In the genomic region with DNA sequence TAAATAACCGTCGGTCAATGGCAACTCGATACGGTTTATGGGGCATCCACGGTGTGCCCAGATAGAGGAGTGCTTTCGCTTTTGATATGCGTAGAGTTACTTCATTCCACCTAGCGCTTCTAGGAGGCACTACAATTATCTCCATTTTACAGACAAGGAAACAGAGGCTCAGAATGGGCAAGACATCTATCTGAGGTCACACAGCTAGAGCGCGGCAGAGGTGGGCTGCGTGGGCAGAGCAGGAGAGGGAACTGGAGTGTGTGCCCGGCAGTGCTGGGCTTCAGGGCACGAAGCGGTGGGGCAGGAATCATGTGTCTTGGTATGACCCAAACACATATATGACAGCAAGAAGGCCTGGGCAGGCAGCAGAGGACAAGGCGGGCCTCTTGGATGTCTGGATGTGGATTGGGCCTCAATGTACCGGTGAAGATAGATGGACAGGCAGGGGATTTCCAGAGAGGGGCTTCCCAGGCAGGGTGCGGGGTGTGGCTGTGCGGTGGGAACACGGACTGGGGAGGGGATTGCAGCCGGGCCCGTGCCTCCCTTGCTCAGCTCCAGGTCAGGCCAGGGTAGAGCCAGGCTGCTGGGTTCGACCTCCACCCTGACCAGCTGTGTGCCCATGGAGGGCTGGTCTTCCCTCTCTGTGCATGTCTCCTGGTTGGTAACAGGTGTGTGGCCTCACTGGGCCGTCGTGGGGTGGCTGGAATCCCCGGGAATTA, we compare ENCODE assay signal across 13 cellular contexts. TPM values are rescaled to one million over a fixed set of nuclear protein-coding genes. Genes with fewer than 3 reads are reported as not detected.
DNase-seq lines count a peak whose midpoint lies in the region; ATAC-seq, FAIRE-seq and TF ChIP-seq lines count a peak whose summit lies in the region.
"Had no signal": no experiment of that assay in that cellular context is flagged by ENCODE, and none has a peak within 500 bp of the region (broad histone marks: within the 10 kb centered on the region; RNA-seq: fewer than 3 reads in every experiment).

No MANE protein-coding gene starts in this region.

- H3K4me2 ChIP-seq in HCT116 (ENCODE audit: low read length) (peak overlapping the region; percentile 77), GM12878 (ENCODE audit: control insufficient read depth, insufficient read depth) (peak overlapping the region; percentile 85), neuronal stem cell (ENCODE audit: insufficient read depth, low read length, poor library complexity, severe bottlenecking) (no peak overlapping the region)

- H2BK5ac ChIP-seq in neuronal stem cell (ENCODE audit: low read length), result no peak overlapping the region

- H4K20me1 ChIP-seq in HCT116 (ENCODE audit: insufficient read depth) (no peaks in the 10 kb centered on the region; the same call in 1 of the 2 replicates), GM12878 (ENCODE audit: control insufficient read depth, insufficient read depth) (no peaks in the 10 kb centered on the region)

- no TSS peak for BruUV-seq in HCT116 (replicated peaks; lab: Mats Ljungman, UMichigan)
- BruUV-seq in GM12878 (replicated peaks; lab: Mats Ljungman, UMichigan), result no TSS peak

- peak overlapping the region; percentile 13 for H3K18ac ChIP-seq in neuronal stem cell (ENCODE audit: low read length)

- in situ Hi-C loops in GM12878 (cut with MboI), result no loop called here
- in situ Hi-C loops in gastrocnemius medialis (cut with MboI; ENCODE audit: low sequenced_read_pairs in 4 of 4), result no loop called here

- peak overlapping the region; percentile 71 for H3K14ac ChIP-seq in neuronal stem cell (ENCODE audit: low read length)

- H3K9ac ChIP-seq in HCT116 (ENCODE audit: low read length), result peak overlapping the region; percentile 57; the same call in 1 of the 2 replicates
- peak overlapping the region; percentile 73 for H3K9ac ChIP-seq in GM12878 (ENCODE audit: control insufficient read depth, insufficient read depth, low read length)
- peak overlapping the region; percentile 21 for H3K9ac ChIP-seq in neuronal stem cell (ENCODE audit: low read depth, low read length, poor library complexity)

- POLR2A ChIA-PET in HCT116 (lab: Charles Lee), result no interaction called here
- POLR2A ChIA-PET in GM12878 (lab: Charles Lee), result interaction anchor here (0.8 to 4.0 kb wide), 7 partner anchors 9 to 24 kb away, joined by 3 to 65 read pairs (median 4); a partner anchor contains a TSS

- peaks cover 2% of the 10 kb centered on the region for H3K79me1 ChIP-seq in neuronal stem cell (ENCODE audit: low read depth, low read length)

- TF ChIP-seq RAD21 in HCT116 (IDR thresholded peaks at IDR 0.05; ENCODE audit: low read depth) (no peak), GM12878 (IDR thresholded peaks at IDR 0.05; ENCODE audit: insufficient read depth, low read depth, low read length) (peak; percentile 21; the same call in 1 of the 2 replicates)

- H4K8ac ChIP-seq in neuronal stem cell (ENCODE audit: low read depth, low read length), result no peak overlapping the region

- H2AK5ac ChIP-seq in neuronal stem cell (ENCODE audit: low read depth, low read length), result peak overlapping the region; percentile 93

- H3K27ac ChIP-seq in HCT116 (ENCODE audit: low read depth, low read length), result peak overlapping the region; percentile 61; the same call in 1 of the 2 replicates
- peak overlapping the region; percentile 93 for H3K27ac ChIP-seq in GM12878 (ENCODE audit: control insufficient read depth, insufficient read depth)
- H3K27ac ChIP-seq in neuronal stem cell (replicated peaks; ENCODE audit: low read length), result no peak overlapping the region
- no peak overlapping the region for H3K27ac ChIP-seq in gastrocnemius medialis
- H3K27ac ChIP-seq: esophagus squamous epithelium had no signal

- peaks cover 30 to 67% of the 10 kb centered on the region in 2 experiments for H3K4me1 ChIP-seq in HCT116 (ENCODE audit: control insufficient read depth in 1 of 2, insufficient read depth in 2 of 2, low read length in 2 of 2)
- peaks cover 82% of the 10 kb centered on the region for H3K4me1 ChIP-seq in GM12878 (ENCODE audit: control insufficient read depth, insufficient read depth, low read length)
- H3K4me1 ChIP-seq in neuronal stem cell (ENCODE audit: control insufficient read depth in 2 of 2, insufficient read depth in 1 of 2, low read depth in 1 of 2, low read length in 2 of 2), result peaks cover 4 to 13% of the 10 kb centered on the region in 2 donors
- H3K4me1 ChIP-seq in gastrocnemius medialis, result peaks cover 4 to 7% of the 10 kb centered on the region in 2 donors

- peaks cover 38% of the 10 kb centered on the region for H3K79me2 ChIP-seq in HCT116 (ENCODE audit: insufficient read depth, low read length)
- peaks cover 76% of the 10 kb centered on the region for H3K79me2 ChIP-seq in GM12878 (ENCODE audit: control insufficient read depth, insufficient read depth, low read length)

- no peak overlapping the region for H2BK15ac ChIP-seq in neuronal stem cell (ENCODE audit: low read length)

- TF ChIP-seq EP300 in GM12878 (IDR thresholded peaks at IDR 0.05; ENCODE audit: borderline replicate concordance in 1 of 2, control insufficient read depth in 1 of 2, low read depth in 2 of 2, low read length in 2 of 2), result 0 out of 4 replicates have a peak, but pooled peaks of 1 of the 2 experiments have one; percentile 5

- WGBS in GM12878 (ENCODE audit: insufficient coverage, insufficient replicate concordance, low lambda C conversion rate, missing lambda C conversion rate), result 1% methylated on average over 25 of the region's 25 CpGs
- WGBS in neuronal stem cell (ENCODE audit: extremely low coverage in 2 of 2, insufficient read length in 2 of 2, insufficient replicate concordance in 1 of 2), 2 donors, result no CpG with 5 or more reads among the region's 25 CpGs

- H4K91ac ChIP-seq in neuronal stem cell (ENCODE audit: low read depth, low read length, poor library complexity), result no peak overlapping the region

- no peak overlapping the region for H2AFZ ChIP-seq in HCT116 (ENCODE audit: low read depth, low read length, poor library complexity, severe bottlenecking)
- H2AFZ ChIP-seq in GM12878 (ENCODE audit: control insufficient read depth, low read depth, low read length), result peak overlapping the region; percentile 40; the same call in 1 of the 2 replicates
- H2AFZ ChIP-seq in neuronal stem cell (ENCODE audit: low read length), result no peak overlapping the region

- peak overlapping the region; percentile 53 for H3K4ac ChIP-seq in neuronal stem cell (ENCODE audit: low read length)

- no peak for DNase-seq in HCT116 (ENCODE audit: low read depth, low spot score)
- DNase-seq in GM12878 (ENCODE audit: low read depth, low spot score), result peak; percentile 68
- DNase-seq in neuronal stem cell (ENCODE audit: low spot score), result no peak
- DNase-seq in mucosa of gallbladder (ENCODE audit: low spot score), result no peak
- DNase-seq in gastrocnemius medialis, result no peak
- DNase-seq: activated CD8-positive, alpha-beta T cell treated with anti-CD3 and anti-CD28 coated beads, Interleukin-2, amount 10 ng/mL, durations not matched to agents 7 days and 5 days; Caco-2; esophagus squamous epithelium; Kasumi-1 had no signal

- H3K4me3 ChIP-seq in HCT116 (replicated peaks in 1 of 2; ENCODE audit: low read depth in 1 of 2, low read length in 2 of 2) (no peak overlapping the region), GM12878 (peak overlapping the region; percentile 67), neuronal stem cell (ENCODE audit: low read length in 2 of 2) (no peak overlapping the region), gastrocnemius medialis (no peak overlapping the region)
- H3K4me3 ChIP-seq: esophagus squamous epithelium had no signal

- no peak for TF ChIP-seq POLR2A in HCT116 (IDR thresholded peaks at IDR 0.05; ENCODE audit: borderline replicate concordance, extremely low read depth, insufficient read depth, insufficient read length)
- TF ChIP-seq POLR2A in GM12878 (IDR thresholded peaks at IDR 0.05; ENCODE audit: low read depth, low read length), result peak; percentile 54
- no peak for TF ChIP-seq POLR2A in gastrocnemius medialis (IDR thresholded peaks at IDR 0.05)

- peak; percentile 53 for TF ChIP-seq CTCF in GM12873 (IDR thresholded peaks at IDR 0.05; ENCODE audit: insufficient read depth, low read depth, low read length, missing control alignments)
- TF ChIP-seq CTCF in HCT116 (IDR thresholded peaks at IDR 0.05 in 2 of 3, conservative IDR thresholded peaks at IDR 0.05 in 1 of 3; ENCODE audit: borderline replicate concordance in 1 of 3, insufficient read depth in 1 of 3, low read depth in 2 of 3, low read length in 2 of 3), result no peak
- TF ChIP-seq CTCF in GM12878 (IDR thresholded peaks at IDR 0.05 in 2 of 3, conservative IDR thresholded peaks at IDR 0.05 in 1 of 3; ENCODE audit: control insufficient read depth in 2 of 3, extremely low read depth in 1 of 3, insufficient read depth in 1 of 3, low read depth in 3 of 3, low read length in 3 of 3), result peak; percentile 28 to 57 (median 29); a peak in 5 of 6 replicates
- TF ChIP-seq CTCF in gastrocnemius medialis (IDR thresholded peaks at IDR 0.05 in 4 of 5, conservative IDR thresholded peaks at IDR 0.05 in 1 of 5), result no peak

- H2BK12ac ChIP-seq in neuronal stem cell (ENCODE audit: low read length), result no peak overlapping the region

- H3K27me3 ChIP-seq in HCT116 (ENCODE audit: insufficient read depth, low read length) (no peaks in the 10 kb centered on the region), GM12878 (replicated peaks in 1 of 2; ENCODE audit: control insufficient read depth in 2 of 2, insufficient read depth in 2 of 2, low read length in 1 of 2) (no peaks in the 10 kb centered on the region), neuronal stem cell (ENCODE audit: control insufficient read depth in 3 of 3, insufficient read depth in 3 of 3, low read depth in 1 of 3, low read length in 3 of 3) (peaks cover 0 to 87% (median under 1%) of the 10 kb centered on the region in 3 experiments), gastrocnemius medialis (peaks cover 0 to 5% (median 0%) of the 10 kb centered on the region in 3 donors)

- H3K9me2 ChIP-seq in HCT116 (ENCODE audit: insufficient read depth), result no peaks in the 10 kb centered on the region

- CTCF ChIA-PET in HCT116 (lab: Charles Lee) (interaction anchor here (0.7 kb wide), 1 partner anchor 51 kb away, joined by 3 read pairs; no protein-coding TSS in a partner anchor), GM12878 (lab: Yijun Ruan, JAX) (interaction anchor here (0.6 to 2.2 kb wide), 6 partner anchors 9 to 53 kb away, joined by 3 to 15 read pairs (median 4); no protein-coding TSS in a partner anchor)

- SMC1A ChIA-PET in GM12878 (lab: Charles Lee; ENCODE audit: uncharacterized antibody, unreplicated experiment), result interaction anchor here (0.8 to 3.8 kb wide), 5 partner anchors 9 to 47 kb away, joined by 3 to 65 read pairs (median 5); a partner anchor contains a TSS

- H3K9me3 ChIP-seq in HCT116 (ENCODE audit: control insufficient read depth in 1 of 2, insufficient read depth in 1 of 2, low read depth in 1 of 2, low read length in 2 of 2) (no peaks in the 10 kb centered on the region), GM12878 (replicated peaks; ENCODE audit: control insufficient read depth, insufficient read depth, low read length) (no peaks in the 10 kb centered on the region), neuronal stem cell (replicated peaks in 1 of 2; ENCODE audit: control insufficient read depth in 2 of 2, insufficient read depth in 1 of 2, low read depth in 1 of 2, low read length in 2 of 2) (no peaks in the 10 kb centered on the region), gastrocnemius medialis (no peaks in the 10 kb centered on the region)
- H3K9me3 ChIP-seq: Caco-2, esophagus squamous epithelium had no signal

- peak overlapping the region; percentile 89 for H3K23ac ChIP-seq in neuronal stem cell (ENCODE audit: low read depth, low read length, poor library complexity)

- FAIRE-seq in GM12878 (lab: Jason Lieb, UNC), result no peak
- FAIRE-seq: colon had no signal

- H3K36me3 ChIP-seq in HCT116 (ENCODE audit: control insufficient read depth in 1 of 2, insufficient read depth in 2 of 2, low read length in 2 of 2) (no peaks in the 10 kb centered on the region), GM12878 (ENCODE audit: control insufficient read depth in 2 of 2, insufficient read depth in 2 of 2, low read length in 1 of 2) (peaks cover 0 to 12% of the 10 kb centered on the region in 2 experiments; a peak in 2 of 4 replicates), neuronal stem cell (replicated peaks in 1 of 2; ENCODE audit: control insufficient read depth in 2 of 2, insufficient read depth in 2 of 2, low read length in 2 of 2) (no peaks in the 10 kb centered on the region), gastrocnemius medialis (no peaks in the 10 kb centered on the region)
- H3K36me3 ChIP-seq: esophagus squamous epithelium had no signal

- RAD21 ChIA-PET in HCT116 (lab: Charles Lee; ENCODE audit: low non-redundant PET in 1 of 2, low total read pairs in 2 of 2, uncharacterized antibody in 2 of 2, unreplicated experiment in 2 of 2) (no interaction called here), GM12878 (lab: Charles Lee; ENCODE audit: unreplicated experiment) (interaction anchor here (1.1 to 5.4 kb wide), 5 partner anchors 9 to 131 kb away, joined by 3 to 42 read pairs (median 8); a partner anchor contains a TSS)

- intact Hi-C loops in HCT116 (cut with micrococcal nuclease), result no loop called here
- intact Hi-C loops in GM12878 (cut with micrococcal nuclease; ENCODE audit: unreplicated experiment), result no loop called here
- intact Hi-C loops in gastrocnemius medialis (cut with DNase I; ENCODE audit: low total_unique reads), result no loop called here

- no peak overlapping the region for H2BK120ac ChIP-seq in neuronal stem cell (ENCODE audit: low read depth, low read length)

- ATAC-seq in HCT116 (no peak), GM12878 (peak; percentile 56), GM18498 (IDR thresholded peaks at IDR 0.05; ENCODE audit: unreplicated experiment) (no peak), gastrocnemius medialis (no peak)
- ATAC-seq: activated CD8-positive, alpha-beta T cell treated with anti-CD3 and anti-CD28 coated beads, Interleukin-2, amount 10 ng/mL, durations not matched to agents 7 days and 5 days had no signal

RNA-seq across cellular contexts. Expression of a gene that starts 21.2 kb away (rescaled TPM):
- 19.2 TPM for total RNA-seq in HCT116 (2021; ENCODE audit: unreplicated experiment)
- polyA plus RNA-seq in HCT116 (2012), result 9.9 and 10.1 TPM in 2 replicates
- total RNA-seq in GM12878 (2013; cell fraction: nucleolus; rRNA removed), result 89.6 and 102 TPM in 2 replicates
- total RNA-seq in GM12878 (2014; rRNA removed), result 18.6 and 20.4 TPM in 2 replicates
- total RNA-seq in GM12878 (2014; rRNA removed; fragmentation: Illumina TruSeq; extraction: Trizol), result 7.8 and 8.5 TPM in 2 replicates
- total RNA-seq in GM12878 (2021), result 49.6 and 54.2 TPM in 2 replicates
- polyA plus RNA-seq in GM12878 (2011; ENCODE audit: low read depth), result 5.6 TPM
- 3.3 and 6.5 TPM in 2 replicates for polyA plus RNA-seq in GM12878 (2011; rRNA removed)
- polyA plus RNA-seq in GM12878 (2011; cell fraction: cytosol; rRNA removed), result 9.1 and 11.1 TPM in 2 replicates
- 63.3 and 74.6 TPM in 2 replicates for polyA plus RNA-seq in GM12878 (2011; cell fraction: nucleus; rRNA removed)
- polyA plus RNA-seq in GM12878 (2012), result 19.5 and 20.0 TPM in 2 replicates
- polyA plus RNA-seq in GM12878 (2014; fragmentation: Illumina TruSeq; extraction: Trizol), result 3.4 and 9.3 TPM in 2 replicates
- polyA plus RNA-seq in GM12878 (2014; fragmentation: Nextera tagmentation; extraction: Ambion mirVana), result under 1 TPM; 0.08 to 0.22 TPM
- 20.4 and 28.7 TPM in 2 replicates for polyA plus RNA-seq in GM12878 (2014; rRNA removed)
- 10 to 100 TPM; 24.8 to 29.4 TPM for polyA plus RNA-seq in GM12878 (2016; fragmentation: Nextera tagmentation; extraction: Ambion mirVana)
- 10.9 and 22.2 TPM in 2 replicates for polyA minus RNA-seq in GM12878 (2011; rRNA and poly(A)+ RNA removed)
- 13.4 and 15.6 TPM in 2 replicates for polyA minus RNA-seq in GM12878 (2011; cell fraction: cytosol; rRNA and poly(A)+ RNA removed)
- 23.7 and 49.5 TPM in 2 replicates for polyA minus RNA-seq in GM12878 (2011; cell fraction: nucleus; rRNA and poly(A)+ RNA removed)
- polyA plus RNA-seq in neuronal stem cell (2013, experiment 1 of 2), result 0.18 TPM
- 0.19 TPM for polyA plus RNA-seq in neuronal stem cell (2013, experiment 2 of 2)
- total RNA-seq in mucosa of gallbladder, result 0.17 TPM
- total RNA-seq in gastrocnemius medialis, result under 1 TPM in 1 of 4 donors, not detected in 3; 0.07 TPM
- total RNA-seq: mononuclear cell had no signal

RNA-seq across cellular contexts. Expression of a gene that starts 23.6 kb away (rescaled TPM):
- 51.4 TPM for total RNA-seq in HCT116 (2021; ENCODE audit: unreplicated experiment)
- 43.0 and 45.5 TPM in 2 replicates for polyA plus RNA-seq in HCT116 (2012)
- total RNA-seq in GM12878 (2013; cell fraction: nucleolus; rRNA removed), result 44.4 and 44.8 TPM in 2 replicates
- 41.9 and 49.1 TPM in 2 replicates for total RNA-seq in GM12878 (2014; rRNA removed)
- total RNA-seq in GM12878 (2014; rRNA removed; fragmentation: Illumina TruSeq; extraction: Trizol), result 22.8 and 23.8 TPM in 2 replicates
- 37.8 and 44.4 TPM in 2 replicates for total RNA-seq in GM12878 (2021)
- 10.6 TPM for polyA plus RNA-seq in GM12878 (2011; ENCODE audit: low read depth)
- polyA plus RNA-seq in GM12878 (2011; rRNA removed), result 28.7 and 49.1 TPM in 2 replicates
- 63.6 and 87.5 TPM in 2 replicates for polyA plus RNA-seq in GM12878 (2011; cell fraction: cytosol; rRNA removed)
- 186 and 229 TPM in 2 replicates for polyA plus RNA-seq in GM12878 (2011; cell fraction: nucleus; rRNA removed)
- 21.0 and 25.2 TPM in 2 replicates for polyA plus RNA-seq in GM12878 (2012)
- 13.8 and 46.8 TPM in 2 replicates for polyA plus RNA-seq in GM12878 (2014; fragmentation: Illumina TruSeq; extraction: Trizol)
- 1 to 10 TPM; 3.2 to 7.6 TPM for polyA plus RNA-seq in GM12878 (2014; fragmentation: Nextera tagmentation; extraction: Ambion mirVana)
- 65.8 and 72.6 TPM in 2 replicates for polyA plus RNA-seq in GM12878 (2014; rRNA removed)
- polyA plus RNA-seq in GM12878 (2016; fragmentation: Nextera tagmentation; extraction: Ambion mirVana), result 10 to 100 TPM; 52.5 to 58.5 TPM
- polyA minus RNA-seq in GM12878 (2011; rRNA and poly(A)+ RNA removed), result 22.7 and 36.0 TPM in 2 replicates
- 15.2 and 22.9 TPM in 2 replicates for polyA minus RNA-seq in GM12878 (2011; cell fraction: cytosol; rRNA and poly(A)+ RNA removed)
- 34.2 and 49.2 TPM in 2 replicates for polyA minus RNA-seq in GM12878 (2011; cell fraction: nucleus; rRNA and poly(A)+ RNA removed)
- 24.6 TPM for polyA plus RNA-seq in neuronal stem cell (2013, experiment 1 of 2)
- polyA plus RNA-seq in neuronal stem cell (2013, experiment 2 of 2), result 25.7 TPM
- 21.6 TPM for total RNA-seq in mucosa of gallbladder
- total RNA-seq in gastrocnemius medialis, result 10 to 100 TPM; 12.7 to 16.1 (median 14.2) TPM

RNA-seq across cellular contexts. Expression of a gene that starts 48.7 kb away (rescaled TPM):
- total RNA-seq in HCT116 (2021; ENCODE audit: unreplicated experiment) (25.6 TPM), GM12878 (2014; rRNA removed) (5.3 and 5.8 TPM in 2 replicates), GM12878 (2014; rRNA removed; fragmentation: Illumina TruSeq; extraction: Trizol) (7.3 and 7.6 TPM in 2 replicates), GM12878 (2021) (9.6 and 10.9 TPM in 2 replicates), mucosa of gallbladder (96.5 TPM), gastrocnemius medialis (10 to 100 TPM; 25.3 to 38.7 (median 30.0) TPM)
- 17.6 and 18.6 TPM in 2 replicates for polyA plus RNA-seq in HCT116 (2012)
- total RNA-seq in GM12878 (2013; cell fraction: nucleolus; rRNA removed), result 3.6 and 3.8 TPM in 2 replicates
- polyA plus RNA-seq in GM12878 (2011; ENCODE audit: low read depth), result 11.2 TPM
- polyA plus RNA-seq in GM12878 (2011; rRNA removed) (14.6 and 16.5 TPM in 2 replicates), GM12878 (2014; fragmentation: Illumina TruSeq; extraction: Trizol) (12.1 and 12.2 TPM in 2 replicates), GM12878 (2014; fragmentation: Nextera tagmentation; extraction: Ambion mirVana) (1 to 10 TPM; 1.5 to 5.2 TPM), GM12878 (2014; rRNA removed) (10.5 and 11.6 TPM in 2 replicates), GM12878 (2016; fragmentation: Nextera tagmentation; extraction: Ambion mirVana) (1 to 10 TPM; 6.9 to 8.3 TPM)
- polyA plus RNA-seq in GM12878 (2011; cell fraction: cytosol; rRNA removed), result 16.9 and 19.2 TPM in 2 replicates
- 5.5 and 7.1 TPM in 2 replicates for polyA plus RNA-seq in GM12878 (2011; cell fraction: nucleus; rRNA removed)
- polyA plus RNA-seq in GM12878 (2012), result 15.3 TPM in 2 replicates
- polyA minus RNA-seq in GM12878 (2011; rRNA and poly(A)+ RNA removed), result 9.4 and 14.6 TPM in 2 replicates
- polyA minus RNA-seq in GM12878 (2011; cell fraction: cytosol; rRNA and poly(A)+ RNA removed), result 5.7 and 6.7 TPM in 2 replicates
- 1.6 and 3.5 TPM in 2 replicates for polyA minus RNA-seq in GM12878 (2011; cell fraction: nucleus; rRNA and poly(A)+ RNA removed)
- polyA plus RNA-seq in neuronal stem cell (2013, experiment 1 of 2), result 13.4 TPM
- 13.2 TPM for polyA plus RNA-seq in neuronal stem cell (2013, experiment 2 of 2)

Comparison
In these comparisons a context has a peak if more than half of its experiments do, and no peak if none do; other contexts are left out.
1. CTCF ChIP-seq: peak in GM12873 (single experiment) and GM12878 (3 of 3); none in HCT116 (0 of 3) and gastrocnemius medialis (0 of 5).
2. H3K27ac ChIP-seq: peak in HCT116 (single experiment) and GM12878 (single experiment); none in neuronal stem cell (single experiment) and gastrocnemius medialis (0 of 4).
3. H3K9ac ChIP-seq: peak in every context shown above with its lines; median percentile 73 in GM12878; 57 in HCT116; 21 in neuronal stem cell.